In genomic region chr7:41930538-41931262, GRCh38 we compare ENCODE assay signal across 15 cellular contexts.
DNase-seq lines count a peak whose midpoint lies in the region; ATAC-seq, FAIRE-seq and TF ChIP-seq lines count a peak whose summit lies in the region.
"Had no signal": no experiment of that assay in that cellular context is flagged by ENCODE, and none has a peak within 500 bp of the region (broad histone marks: within the 10 kb centered on the region; RNA-seq: fewer than 3 reads in every experiment).

No MANE protein-coding gene starts in this region.

- peak; percentile 51 for DNase-seq in Daoy (ENCODE audit: low read depth)
- DNase-seq in H54 (ENCODE audit: insufficient read length, low spot score) = peak; percentile 32
- peak; percentile 37 for DNase-seq in PC-3
- DNase-seq in fibroblast of the aortic adventitia (ENCODE audit: low read depth) = peak; percentile 53
- DNase-seq in stimulated activated CD4-positive, alpha-beta T cell treated with anti-CD3 and anti-CD28 coated beads, Interleukin-4, amount 100 ng/mL, for 4 hours = no peak
- no peak for DNase-seq in effector CD8-positive, alpha-beta T cell (lab: John Stamatoyannopoulos, UW)
- DNase-seq in Karpas-422 = no peak
- no peak for DNase-seq in HuH-7.5 (ENCODE audit: low spot score)
- DNase-seq: activated CD4-positive, alpha-beta T cell treated with anti-CD3 and anti-CD28 coated beads, Interleukin-2, amount 50 U/mL, for 4 hours; AML-193; DMS153; stimulated activated CD4-positive, alpha-beta T cell treated with anti-CD3 and anti-CD28 coated beads, Interleukin-12 subunit alpha, Interleukin-12 subunit beta, amount 100 ng/mL, for 4 hours; T-helper 2 cell had no signal

- H3K27me3 ChIP-seq in PC-3 (ENCODE audit: low read length) (no peaks in the 10 kb centered on the region), Karpas-422 (ENCODE audit: low read length) (no peaks in the 10 kb centered on the region)
- H3K27me3 ChIP-seq: vagina had no signal

- H3F3A ChIP-seq in PC-3 (ENCODE audit: low read length, unreplicated experiment) = no peaks in the 10 kb centered on the region

- H3K4me1 ChIP-seq in PC-3 (ENCODE audit: insufficient read depth, low read length) (peaks cover 3% of the 10 kb centered on the region; the same call in 1 of the 2 replicates), Karpas-422 (ENCODE audit: low read length) (no peaks in the 10 kb centered on the region)
- H3K4me1 ChIP-seq: vagina had no signal

- POLR2A ChIA-PET in PC-3 (lab: Charles Lee; ENCODE audit: unreplicated experiment) = interaction anchor here (0.6 kb wide), 1 partner anchor 1494 kb away, joined by 5 read pairs; no protein-coding TSS in a partner anchor

- CTCF ChIA-PET in PC-3 (lab: Charles Lee) = interaction anchor here (0.7 to 1.0 kb wide), 2 partner anchors 10 to 12 kb away, joined by 3 to 4 read pairs; no protein-coding TSS in a partner anchor

- H3K79me2 ChIP-seq in PC-3 (ENCODE audit: low read length) (no peaks in the 10 kb centered on the region), Karpas-422 (ENCODE audit: low read length) (no peaks in the 10 kb centered on the region)

- H4K20me1 ChIP-seq in PC-3 (ENCODE audit: low read length) = no peaks in the 10 kb centered on the region
- H4K20me1 ChIP-seq in Karpas-422 (ENCODE audit: insufficient read depth, low read depth, low read length) = no peaks in the 10 kb centered on the region

- no TSS peak for BruUV-seq in PC-3 (replicated peaks; lab: Mats Ljungman, UMichigan)

- H2AFZ ChIP-seq in PC-3 (ENCODE audit: low read length) (peak overlapping the region; percentile 63), Karpas-422 (ENCODE audit: low read length) (no peak overlapping the region)

- no peak overlapping the region for H3K4me3 ChIP-seq in PC-3 (ENCODE audit: low read length)
- no peak overlapping the region for H3K4me3 ChIP-seq in fibroblast of the aortic adventitia (ENCODE audit: low read depth, low read length)
- no peak overlapping the region for H3K4me3 ChIP-seq in Karpas-422 (ENCODE audit: low read length)
- H3K4me3 ChIP-seq: vagina had no signal

- H3K9me3 ChIP-seq in PC-3 (ENCODE audit: low read length) (no peaks in the 10 kb centered on the region), Karpas-422 (ENCODE audit: low read length) (no peaks in the 10 kb centered on the region)
- H3K9me3 ChIP-seq: vagina had no signal

- intact Hi-C loops in PC-3 (cut with micrococcal nuclease) = no loop called here

- peak; percentile 35; the same call in 1 of the 2 replicates for ATAC-seq in PC-3

- FAIRE-seq in H54 (lab: Jason Lieb, UNC) = peak; percentile 36
- FAIRE-seq: GM12892 had no signal

- TF ChIP-seq CTCF in PC-3 (conservative IDR thresholded peaks at IDR 0.05; ENCODE audit: low read depth, low read length) (no peak), fibroblast of the aortic adventitia (IDR thresholded peaks at IDR 0.05; ENCODE audit: insufficient read depth, low read length) (no peak)

- H3K9me2 ChIP-seq in PC-3 (replicated peaks; ENCODE audit: low read length) (no peaks in the 10 kb centered on the region), Karpas-422 (replicated peaks; ENCODE audit: insufficient read depth, low read length) (no peaks in the 10 kb centered on the region)

- no peak overlapping the region for H3K9ac ChIP-seq in PC-3 (ENCODE audit: low read length)
- H3K9ac ChIP-seq in Karpas-422 (ENCODE audit: low read length) = no peak overlapping the region

- no peaks in the 10 kb centered on the region for H3K36me3 ChIP-seq in PC-3 (ENCODE audit: low read depth, low read length)
- no peaks in the 10 kb centered on the region for H3K36me3 ChIP-seq in Karpas-422 (ENCODE audit: insufficient read depth, low read length)
- H3K36me3 ChIP-seq: vagina had no signal

- no peak for TF ChIP-seq POLR2A in H54 (IDR thresholded peaks at IDR 0.05; ENCODE audit: low read depth, low read length)

- no peak overlapping the region for H3K4me2 ChIP-seq in PC-3 (ENCODE audit: low read length)
- no peak overlapping the region for H3K4me2 ChIP-seq in Karpas-422 (ENCODE audit: low read depth, low read length, poor library complexity, severe bottlenecking)

- H3K27ac ChIP-seq in PC-3 (ENCODE audit: low read length) (no peak overlapping the region), Karpas-422 (ENCODE audit: low read length) (no peak overlapping the region)
- H3K27ac ChIP-seq: vagina had no signal

Comparison
In these comparisons a context has a peak if more than half of its experiments do, and no peak if none do; other contexts are left out.
1. DNase-seq: peak in Daoy (single experiment), H54 (single experiment), PC-3 (single experiment) and fibroblast of the aortic adventitia (single experiment); none in stimulated activated CD4-positive, alpha-beta T cell treated with anti-CD3 and anti-CD28 coated beads, Interleukin-4, amount 100 ng/mL, for 4 hours (0 of 2), effector CD8-positive, alpha-beta T cell (single experiment), Karpas-422 (single experiment) and HuH-7.5 (single experiment).